In the genomic region with DNA sequence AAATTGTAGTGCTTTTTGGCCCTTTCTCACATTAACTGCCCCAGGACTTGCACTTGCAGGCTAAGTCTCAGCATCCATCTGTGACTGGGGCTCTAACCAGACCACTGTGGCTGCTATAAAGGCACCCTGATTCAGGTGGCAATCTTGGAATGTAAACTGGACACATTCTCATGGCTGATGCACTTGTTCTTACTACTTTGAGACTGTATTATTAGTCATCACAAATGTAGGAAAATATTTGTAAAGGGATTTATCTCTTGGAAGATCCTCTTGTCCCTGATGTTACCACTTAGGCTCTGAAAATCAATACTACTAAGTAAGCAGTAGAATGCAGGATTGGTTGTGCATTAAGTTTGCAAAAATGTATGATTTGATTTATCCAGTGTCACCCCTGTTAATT, we compare ENCODE assay signal across 36 cellular contexts. TPM values are rescaled to one million over a fixed set of nuclear protein-coding genes. Genes with fewer than 3 reads are reported as not detected.
"Had no signal": no experiment of that assay in that cellular context is flagged by ENCODE, and none has a peak within 500 bp of the region (broad histone marks: within the 10 kb centered on the region; RNA-seq: fewer than 3 reads in every experiment).

No MANE protein-coding gene starts in this region.

- H3K27me3 ChIP-seq: ascending aorta, breast epithelium, cardiac muscle cell, colonic mucosa, esophagus squamous epithelium, gastroesophageal sphincter had no signal

- ATAC-seq: activated CD4-positive, CD25-positive, alpha-beta regulatory T cell treated with anti-CD3 and anti-CD28 coated beads, Interleukin-2, amount 50 U/mL, for 24 hours; activated CD8-positive, alpha-beta memory T cell treated with anti-CD3 and anti-CD28 coated beads, Interleukin-2, amount 10 ng/mL, durations not matched to agents 7 days and 5 days; activated CD8-positive, alpha-beta T cell treated with anti-CD3 and anti-CD28 coated beads for 36 hours; gastroesophageal sphincter; T-helper 17 cell had no signal

- H3K9me3 ChIP-seq: ascending aorta, breast epithelium, colonic mucosa, esophagus squamous epithelium, gastroesophageal sphincter had no signal

- FAIRE-seq: endometrium, endothelial cell of umbilical vein had no signal

- H3K4me3 Mint-ChIP-seq: activated B cell treated with CpG ODN at 0.5 μM for 24 hours; activated CD8-positive, alpha-beta memory T cell treated with anti-CD3 and anti-CD28 coated beads, Interleukin-2, amount 10 ng/mL, durations not matched to agents 7 days and 5 days; activated CD8-positive, alpha-beta T cell treated with anti-CD3 and anti-CD28 coated beads for 36 hours; activated naive CD4-positive, alpha-beta T cell treated with anti-CD3 and anti-CD28 coated beads for 36 hours; activated naive CD4-positive, alpha-beta T cell treated with anti-CD3 and anti-CD28 coated beads, Interleukin-2, amount 50 U/mL, for 24 hours; activated naive CD8-positive, alpha-beta T cell treated with anti-CD3 and anti-CD28 coated beads for 36 hours; activated T-helper 1 cell treated with anti-CD3 and anti-CD28 coated beads, Interleukin-12 subunit alpha, Interleukin-12 subunit beta, Interleukin-2, Interleukin-4 antibody, amounts not matched to agents 30 ng/mL and 10 ng/mL and 1 ng/mL, durations not matched to agents 14 hours and 24 hours and 36 hours; brain; T-helper 17 cell; T-helper 2 cell treated with Interferon-gamma antibody and Interleukin-4, amounts not matched to agents 5 μg/mL and 100 μg/mL, for 36 hours had no signal

- DNase-seq: activated B cell treated with CpG ODN at 0.5 μM for 24 hours; activated CD4-positive, alpha-beta T cell treated with anti-CD3 and anti-CD28 coated beads for 48 hours; activated CD4-positive, alpha-beta T cell treated with anti-CD3 and anti-CD28 coated beads, Interleukin-2, amount 50 U/mL, for 1 hour; activated CD4-positive, alpha-beta T cell treated with anti-CD3 and anti-CD28 coated beads, Interleukin-2, amount 50 U/mL, for 48 hours; activated CD8-positive, alpha-beta memory T cell treated with anti-CD3 and anti-CD28 coated beads, Interleukin-2, amount 10 ng/mL, durations not matched to agents 7 days and 5 days; activated CD8-positive, alpha-beta memory T cell treated with anti-CD3 and anti-CD28 coated beads, Interleukin-2, amount 50 U/mL, for 4 hours; activated CD8-positive, alpha-beta T cell treated with anti-CD3 and anti-CD28 coated beads for 36 hours; activated effector memory CD4-positive, alpha-beta T cell treated with anti-CD3 and anti-CD28 coated beads, Interleukin-2, amount 50 U/mL, for 16 hours; activated naive CD4-positive, alpha-beta T cell treated with anti-CD3 and anti-CD28 coated beads for 36 hours; activated naive CD8-positive, alpha-beta T cell treated with anti-CD3 and anti-CD28 coated beads for 36 hours; activated T-cell treated with anti-CD3 and anti-CD28 coated beads, Interleukin-2, amount 50 U/mL, for 1 hour; activated T-cell treated with anti-CD3 and anti-CD28 coated beads, Interleukin-2, amount 50 U/mL, for 48 hours; central memory CD4-positive, alpha-beta T cell; cerebellar nuclear complex; colonic mucosa; effector CD8-positive, alpha-beta T cell; esophagus squamous epithelium; foreskin melanocyte; T-helper 1 cell; T-helper 17 cell; T1000; WERI-Rb-1 had no signal

- H3K9me3 Mint-ChIP-seq: activated B cell treated with CpG ODN at 0.5 μM for 24 hours; activated CD8-positive, alpha-beta T cell treated with anti-CD3 and anti-CD28 coated beads for 36 hours; activated naive CD4-positive, alpha-beta T cell treated with anti-CD3 and anti-CD28 coated beads for 36 hours; activated naive CD4-positive, alpha-beta T cell treated with anti-CD3 and anti-CD28 coated beads, Interleukin-2, amount 50 U/mL, for 24 hours; activated T-helper 1 cell treated with anti-CD3 and anti-CD28 coated beads, Interleukin-12 subunit alpha, Interleukin-12 subunit beta, Interleukin-2, Interleukin-4 antibody, amounts not matched to agents 30 ng/mL and 10 ng/mL and 1 ng/mL, durations not matched to agents 14 hours and 24 hours and 36 hours; activated T-helper 2 cell treated with anti-CD3 and anti-CD28 coated beads, Interferon-gamma antibody, Interleukin-2, Interleukin-4, amounts not matched to agents 10 μg/mL and 5 μg/mL and 100 μg/mL, durations not matched to agents 14 hours and 24 hours and 36 hours; brain; T-helper 2 cell treated with Interferon-gamma antibody and Interleukin-4, amounts not matched to agents 5 μg/mL and 100 μg/mL, for 36 hours had no signal

- H3K27ac Mint-ChIP-seq: activated B cell treated with CpG ODN at 0.5 μM for 24 hours; activated CD8-positive, alpha-beta memory T cell treated with anti-CD3 and anti-CD28 coated beads, Interleukin-2, amount 10 ng/mL, durations not matched to agents 7 days and 5 days; activated CD8-positive, alpha-beta T cell treated with anti-CD3 and anti-CD28 coated beads for 36 hours; activated naive CD4-positive, alpha-beta T cell treated with anti-CD3 and anti-CD28 coated beads for 36 hours; activated naive CD4-positive, alpha-beta T cell treated with anti-CD3 and anti-CD28 coated beads, Interleukin-2, amount 50 U/mL, for 24 hours; activated naive CD8-positive, alpha-beta T cell treated with anti-CD3 and anti-CD28 coated beads for 36 hours; activated T-helper 1 cell treated with anti-CD3 and anti-CD28 coated beads, Interleukin-12 subunit alpha, Interleukin-12 subunit beta, Interleukin-2, Interleukin-4 antibody, amounts not matched to agents 30 ng/mL and 10 ng/mL and 1 ng/mL, durations not matched to agents 14 hours and 24 hours and 36 hours; activated T-helper 2 cell treated with anti-CD3 and anti-CD28 coated beads, Interferon-gamma antibody, Interleukin-2, Interleukin-4, amounts not matched to agents 10 μg/mL and 5 μg/mL and 100 μg/mL, durations not matched to agents 14 hours and 24 hours and 36 hours; brain; T-helper 17 cell; T-helper 2 cell treated with Interferon-gamma antibody and Interleukin-4, amounts not matched to agents 5 μg/mL and 100 μg/mL, for 36 hours had no signal

- H3K4me1 Mint-ChIP-seq: activated CD8-positive, alpha-beta memory T cell treated with anti-CD3 and anti-CD28 coated beads, Interleukin-2, amount 10 ng/mL, durations not matched to agents 7 days and 5 days; activated naive CD4-positive, alpha-beta T cell treated with anti-CD3 and anti-CD28 coated beads, Interleukin-2, amount 50 U/mL, for 24 hours; T-helper 17 cell had no signal

- H3K4me3 ChIP-seq: ascending aorta, breast epithelium, cardiac muscle cell, colonic mucosa, esophagus squamous epithelium, gastroesophageal sphincter had no signal

- H3K27ac ChIP-seq: ascending aorta, breast epithelium, cardiac muscle cell, colonic mucosa, epithelial cell of prostate, esophagus squamous epithelium, gastroesophageal sphincter, WERI-Rb-1 had no signal

- H3K36me3 ChIP-seq: ascending aorta, breast epithelium, cardiac muscle cell, colonic mucosa, esophagus squamous epithelium, gastroesophageal sphincter, WERI-Rb-1 had no signal

- H3K4me1 ChIP-seq: ascending aorta, breast epithelium, colonic mucosa, esophagus squamous epithelium had no signal

- H3K36me3 Mint-ChIP-seq: activated CD8-positive, alpha-beta memory T cell treated with anti-CD3 and anti-CD28 coated beads, Interleukin-2, amount 10 ng/mL, durations not matched to agents 7 days and 5 days; activated naive CD4-positive, alpha-beta T cell treated with anti-CD3 and anti-CD28 coated beads, Interleukin-2, amount 50 U/mL, for 24 hours; activated naive CD8-positive, alpha-beta T cell treated with anti-CD3 and anti-CD28 coated beads for 36 hours; brain had no signal

- H3K27me3 Mint-ChIP-seq: activated B cell treated with CpG ODN at 0.5 μM for 24 hours; activated CD8-positive, alpha-beta memory T cell treated with anti-CD3 and anti-CD28 coated beads, Interleukin-2, amount 10 ng/mL, durations not matched to agents 7 days and 5 days; activated CD8-positive, alpha-beta T cell treated with anti-CD3 and anti-CD28 coated beads for 36 hours; activated naive CD4-positive, alpha-beta T cell treated with anti-CD3 and anti-CD28 coated beads, Interleukin-2, amount 50 U/mL, for 24 hours; brain; T-helper 17 cell had no signal

RNA-seq across cellular contexts. Expression of gene PDE1C, which starts 25.0 kb away (rescaled TPM):
- total RNA-seq: activated B cell treated with CpG ODN at 0.5 μM for 24 hours; activated CD8-positive, alpha-beta memory T cell treated with anti-CD3 and anti-CD28 coated beads for 36 hours; activated CD8-positive, alpha-beta memory T cell treated with anti-CD3 and anti-CD28 coated beads, Interleukin-2, amount 10 ng/mL, durations not matched to agents 7 days and 5 days; activated CD8-positive, alpha-beta T cell treated with anti-CD3 and anti-CD28 coated beads for 36 hours; activated naive CD4-positive, alpha-beta T cell treated with anti-CD3 and anti-CD28 coated beads for 36 hours; activated naive CD8-positive, alpha-beta T cell treated with anti-CD3 and anti-CD28 coated beads for 36 hours; activated T-helper 1 cell treated with anti-CD3 and anti-CD28 coated beads, Interleukin-12 subunit alpha, Interleukin-12 subunit beta, Interleukin-2, Interleukin-4 antibody, amounts not matched to agents 30 ng/mL and 10 ng/mL and 1 ng/mL, durations not matched to agents 14 hours and 24 hours and 36 hours; activated T-helper 2 cell treated with anti-CD3 and anti-CD28 coated beads, Interferon-gamma antibody, Interleukin-2, Interleukin-4, amounts not matched to agents 10 μg/mL and 5 μg/mL and 100 μg/mL, durations not matched to agents 14 hours and 24 hours and 36 hours; T-helper 17 cell had no signal
